ENCODE assay signal across 15 cellular contexts in genomic region chr20:43799741-43800140, GRCh38.
DNase-seq lines count a peak whose midpoint lies in the region; ATAC-seq and TF ChIP-seq lines count a peak whose summit lies in the region.
"Had no signal": no experiment of that assay in that cellular context is flagged by ENCODE, and none has a peak within 500 bp of the region (broad histone marks: within the 10 kb centered on the region; RNA-seq: fewer than 3 reads in every experiment).

No MANE protein-coding gene starts in this region.

- peaks cover 17% of the 10 kb centered on the region for H3K27me3 Mint-ChIP-seq in activated T-cell treated with anti-CD3 and anti-CD28 coated beads, Interleukin-2, amount 50 U/mL, for 72 hours (ENCODE audit: low read depth)
- H3K27me3 Mint-ChIP-seq in neural crest cell (ENCODE audit: low read depth): peaks cover 10% of the 10 kb centered on the region
- H3K27me3 Mint-ChIP-seq in neural progenitor cell (ENCODE audit: insufficient read depth, low read depth): peaks cover 17% of the 10 kb centered on the region

- no peak for DNase-seq in activated T-cell treated with anti-CD3 and anti-CD28 coated beads, Interleukin-2, amount 50 U/mL, for 72 hours
- DNase-seq in activated T-cell treated with anti-CD3 and anti-CD28 coated beads for 4 hours (no peak), DND-41 (no peak), neural crest cell (ENCODE audit: low read depth, low spot score) (no peak), hypothalamus (lab: John Stamatoyannopoulos, UW) (no peak), neural progenitor cell (ENCODE audit: low spot score) (no peak)
- DNase-seq in effector CD8-positive, alpha-beta T cell (lab: John Stamatoyannopoulos, UW): no peak
- DNase-seq: DMS 273 treated with DMSO at 0.1 percent for 48 hours, KG1, MM.1S, NCI-H187 treated with DMSO at 0.1 percent for 48 hours, NCI-H446 treated with DMSO at 0.1 percent for 48 hours, NCI-H748 treated with DMSO at 0.1 percent for 48 hours, SHP77 treated with DMSO at 0.1 percent for 48 hours had no signal

- no peak overlapping the region for H2AFZ ChIP-seq in DND-41 (ENCODE audit: low read depth, low read length)
- H2AFZ ChIP-seq in OCI-LY3 (ENCODE audit: low read depth, low read length): peak overlapping the region; percentile 66
- H2AFZ ChIP-seq in neural progenitor cell (replicated peaks): no peak overlapping the region

- peaks cover 2 to 3% of the 10 kb centered on the region in 2 donors for H3K36me3 Mint-ChIP-seq in activated T-cell treated with anti-CD3 and anti-CD28 coated beads, Interleukin-2, amount 50 U/mL, for 72 hours (ENCODE audit: insufficient read depth in 2 of 2)
- H3K36me3 Mint-ChIP-seq in neural crest cell (ENCODE audit: low read depth) (no peaks in the 10 kb centered on the region), neural progenitor cell (no peaks in the 10 kb centered on the region)

- H3K9me3 ChIP-seq in DND-41 (ENCODE audit: insufficient read depth, low read length, severe bottlenecking): peaks cover 6% of the 10 kb centered on the region
- peaks cover 17% of the 10 kb centered on the region for H3K9me3 ChIP-seq in OCI-LY3 (ENCODE audit: insufficient read depth, low read length)
- peaks cover 15% of the 10 kb centered on the region for H3K9me3 ChIP-seq in neural progenitor cell (ENCODE audit: low read depth)

- no peak for TF ChIP-seq CTCF in DND-41 (IDR thresholded peaks at IDR 0.05; ENCODE audit: borderline replicate concordance, extremely low read depth, low read length, poor library complexity, severe bottlenecking)
- no peak for TF ChIP-seq CTCF in OCI-LY3 (IDR thresholded peaks at IDR 0.05; ENCODE audit: low read depth, low read length)
- no peak for TF ChIP-seq CTCF in neural crest cell (conservative IDR thresholded peaks at IDR 0.05)
- TF ChIP-seq CTCF in neural progenitor cell (IDR thresholded peaks at IDR 0.05): no peak

- peaks cover 9% of the 10 kb centered on the region for H3F3A ChIP-seq in neural progenitor cell (ENCODE audit: low read depth)

- H3K36me3 ChIP-seq in DND-41 (ENCODE audit: insufficient read depth, low read length): no peaks in the 10 kb centered on the region
- peaks cover 7% of the 10 kb centered on the region for H3K36me3 ChIP-seq in OCI-LY3 (replicated peaks; ENCODE audit: low read depth, low read length)
- H3K36me3 ChIP-seq in neural progenitor cell: no peaks in the 10 kb centered on the region

- H3K9ac ChIP-seq in DND-41 (ENCODE audit: low read depth, low read length): no peak overlapping the region
- H3K9ac ChIP-seq in OCI-LY3 (ENCODE audit: low read length): peak overlapping the region; percentile 44; the same call in 1 of the 2 replicates
- no peak overlapping the region for H3K9ac ChIP-seq in neural progenitor cell

- H3K79me2 ChIP-seq in DND-41 (ENCODE audit: insufficient read depth, low read length) (no peaks in the 10 kb centered on the region), OCI-LY3 (ENCODE audit: low read length) (no peaks in the 10 kb centered on the region), neural progenitor cell (ENCODE audit: low read depth) (no peaks in the 10 kb centered on the region)

- H3K27me3 ChIP-seq in DND-41 (ENCODE audit: insufficient read depth, low read length, poor library complexity) (no peaks in the 10 kb centered on the region), OCI-LY3 (ENCODE audit: low read depth, low read length) (no peaks in the 10 kb centered on the region), neural progenitor cell (no peaks in the 10 kb centered on the region)

- no peak for ATAC-seq in activated T-cell treated with anti-CD3 and anti-CD28 coated beads, Interleukin-2, amount 50 U/mL, for 72 hours (replicated peaks in 1 of 2)
- ATAC-seq in DND-41 (ENCODE audit: insufficient read depth, low read depth): 0 out of 3 replicates have a peak, but pooled peaks have one; percentile 3

- H3K9me3 Mint-ChIP-seq in activated T-cell treated with anti-CD3 and anti-CD28 coated beads, Interleukin-2, amount 50 U/mL, for 72 hours: peaks cover 6 to 7% of the 10 kb centered on the region in 2 donors
- peaks cover 13% of the 10 kb centered on the region for H3K9me3 Mint-ChIP-seq in neural crest cell
- H3K9me3 Mint-ChIP-seq in neural progenitor cell: peaks cover 14% of the 10 kb centered on the region

- H3K27ac ChIP-seq in DND-41 (ENCODE audit: low read length) (no peak overlapping the region), OCI-LY3 (ENCODE audit: low read length) (peak overlapping the region; percentile 46), neural progenitor cell (no peak overlapping the region)

- peak overlapping the region; percentile 25 for H3K27ac Mint-ChIP-seq in activated T-cell treated with anti-CD3 and anti-CD28 coated beads, Interleukin-2, amount 50 U/mL, for 72 hours
- H3K27ac Mint-ChIP-seq in neural crest cell (ENCODE audit: unreplicated experiment) (peak overlapping the region; percentile 51), neural progenitor cell (no peak overlapping the region)

- H3K4me1 ChIP-seq in DND-41 (ENCODE audit: insufficient read depth, low read length) (0 out of 2 replicates have a peak, but pooled peaks cover 6% of the 10 kb centered on the region), OCI-LY3 (ENCODE audit: low read length) (peaks cover 44% of the 10 kb centered on the region), neural progenitor cell (peaks cover 17% of the 10 kb centered on the region)

- H3K4me3 ChIP-seq in DND-41 (ENCODE audit: low read depth in 1 of 2, low read length in 2 of 2) (no peak overlapping the region), OCI-LY3 (ENCODE audit: low read length) (peak overlapping the region; percentile 56), neural progenitor cell (no peak overlapping the region)

- H3K4me2 ChIP-seq in DND-41 (ENCODE audit: insufficient read depth, low read length) (no peak overlapping the region), OCI-LY3 (ENCODE audit: low read length) (peak overlapping the region; percentile 77), neural progenitor cell (no peak overlapping the region)

- H3K4me3 Mint-ChIP-seq in activated T-cell treated with anti-CD3 and anti-CD28 coated beads, Interleukin-2, amount 50 U/mL, for 72 hours: no peak overlapping the region
- no peak overlapping the region for H3K4me3 Mint-ChIP-seq in neural crest cell
- H3K4me3 Mint-ChIP-seq in neural progenitor cell: no peak overlapping the region

- 0 out of 2 replicates have a peak, but pooled peaks cover 3% of the 10 kb centered on the region for H4K20me1 ChIP-seq in DND-41 (ENCODE audit: insufficient read depth, low read length)
- H4K20me1 ChIP-seq in OCI-LY3 (ENCODE audit: insufficient read depth, low read length): no peaks in the 10 kb centered on the region
- no peaks in the 10 kb centered on the region for H4K20me1 ChIP-seq in neural progenitor cell (ENCODE audit: low read depth)

- H3K4me1 Mint-ChIP-seq in activated T-cell treated with anti-CD3 and anti-CD28 coated beads, Interleukin-2, amount 50 U/mL, for 72 hours (ENCODE audit: low read depth): peaks cover 16% of the 10 kb centered on the region
- H3K4me1 Mint-ChIP-seq in neural crest cell (peaks cover 6% of the 10 kb centered on the region), neural progenitor cell (peaks cover 20% of the 10 kb centered on the region)
